Comparison of ENCODE assay signal across 12 cellular contexts in genomic region chrX:68995780-68996551, GRCh38.
DNase-seq lines count a peak whose midpoint lies in the region; ATAC-seq and TF ChIP-seq lines count a peak whose summit lies in the region.
"Had no signal": no experiment of that assay in that cellular context is flagged by ENCODE, and none has a peak within 500 bp of the region (broad histone marks: within the 10 kb centered on the region; RNA-seq: fewer than 3 reads in every experiment).

No MANE protein-coding gene starts in this region.

- no peak overlapping the region for H4K5ac ChIP-seq in mesendoderm (ENCODE audit: low read length)

- H3K4me1 ChIP-seq in RWPE2 (ENCODE audit: insufficient read depth, poor library complexity, severe bottlenecking) (peaks cover 28% of the 10 kb centered on the region), mesendoderm (ENCODE audit: control insufficient read depth, low read depth, low read length) (no peaks in the 10 kb centered on the region), thoracic aorta (ENCODE audit: control insufficient read depth in 1 of 2, low read depth in 2 of 2) (peaks cover 6 to 15% of the 10 kb centered on the region in 2 donors)

- TF ChIP-seq CTCF in RWPE2 (IDR thresholded peaks at IDR 0.05; ENCODE audit: poor library complexity, severe bottlenecking) (no peak), fibroblast of the aortic adventitia (IDR thresholded peaks at IDR 0.05; ENCODE audit: insufficient read depth, low read length) (no peak), thoracic aorta (IDR thresholded peaks at IDR 0.05) (no peak)

- H3K9me3 ChIP-seq in RWPE2 (ENCODE audit: severe bottlenecking) (no peaks in the 10 kb centered on the region), thoracic aorta (no peaks in the 10 kb centered on the region)

- H3K79me2 ChIP-seq in mesendoderm (ENCODE audit: control insufficient read depth, insufficient read depth, low read length): no peaks in the 10 kb centered on the region

- no peaks in the 10 kb centered on the region for H3K27me3 ChIP-seq in RWPE2 (ENCODE audit: insufficient read depth, poor library complexity, severe bottlenecking)
- no peaks in the 10 kb centered on the region for H3K27me3 ChIP-seq in mesendoderm (ENCODE audit: insufficient read depth, low read length, poor library complexity)
- H3K27me3 ChIP-seq in thoracic aorta (replicated peaks; ENCODE audit: insufficient read depth): no peaks in the 10 kb centered on the region

- no peak overlapping the region for H2BK120ac ChIP-seq in mesendoderm (ENCODE audit: low read depth, low read length)

- H4K8ac ChIP-seq in mesendoderm (ENCODE audit: low read depth, low read length): no peak overlapping the region

- H3K4ac ChIP-seq in mesendoderm (ENCODE audit: low read depth, low read length): no peak overlapping the region

- no peak for DNase-seq in RWPE2 (ENCODE audit: low spot score)
- peak; percentile 93 for DNase-seq in fibroblast of the aortic adventitia (ENCODE audit: low read depth)
- DNase-seq in mesendoderm: no peak
- no peak for DNase-seq in thoracic aorta (ENCODE audit: low spot score)
- DNase-seq in SIG-M5 (lab: John Stamatoyannopoulos, UW): no peak
- no peak for DNase-seq in NCI-H510A (lab: John Stamatoyannopoulos, UW)
- no peak for DNase-seq in NCI-H146 (lab: John Stamatoyannopoulos, UW)
- DNase-seq in inferior parietal cortex (ENCODE audit: extremely low spot score): no peak
- DNase-seq: activated CD4-positive, alpha-beta T cell treated with anti-CD3 and anti-CD28 coated beads for 48 hours; DND-41; NCI-H2081 treated with DMSO at 0.1 percent for 48 hours; RPMI8226 had no signal

- H3K4me2 ChIP-seq in mesendoderm (ENCODE audit: low read length): no peak overlapping the region

- no peak overlapping the region for H3K23ac ChIP-seq in mesendoderm (ENCODE audit: low read length)

- H2BK5ac ChIP-seq in mesendoderm (ENCODE audit: low read length): no peak overlapping the region

- no peak overlapping the region for H2AK5ac ChIP-seq in mesendoderm (ENCODE audit: low read length)

- no peaks in the 10 kb centered on the region for H3K36me3 ChIP-seq in RWPE2 (ENCODE audit: low read depth)
- H3K36me3 ChIP-seq in mesendoderm (ENCODE audit: control insufficient read depth, insufficient read depth, low read length): no peaks in the 10 kb centered on the region
- H3K36me3 ChIP-seq in thoracic aorta: no peaks in the 10 kb centered on the region

- no CpG with 5 or more reads among the region's 21 CpGs for WGBS in mesendoderm (ENCODE audit: extremely low coverage, insufficient coverage, low lambda C conversion rate)

- H3K18ac ChIP-seq in mesendoderm (ENCODE audit: low read length): no peak overlapping the region

- H3K9ac ChIP-seq in mesendoderm (ENCODE audit: low read length): no peak overlapping the region

- H3K4me3 ChIP-seq in RWPE2 (ENCODE audit: severe bottlenecking): no peak overlapping the region
- H3K4me3 ChIP-seq in fibroblast of the aortic adventitia (ENCODE audit: low read depth, low read length): no peak overlapping the region
- no peak overlapping the region for H3K4me3 ChIP-seq in mesendoderm (ENCODE audit: low read length)
- H3K4me3 ChIP-seq in thoracic aorta: peak overlapping the region; percentile 33

- peak; percentile 35 for ATAC-seq in RWPE2 (ENCODE audit: low read depth)
- ATAC-seq in thoracic aorta (ENCODE audit: insufficient number of reproducible peaks, low FRiP score, low read depth): no peak

- H2BK15ac ChIP-seq in mesendoderm (replicated peaks; ENCODE audit: low read depth): no peak overlapping the region

- no peaks in the 10 kb centered on the region for H3K79me1 ChIP-seq in mesendoderm (ENCODE audit: low read length)

- peak overlapping the region; percentile 47 for H3K27ac ChIP-seq in RWPE2 (ENCODE audit: poor library complexity, severe bottlenecking)
- H3K27ac ChIP-seq in mesendoderm (ENCODE audit: low read depth, low read length): no peak overlapping the region
- no peak overlapping the region for H3K27ac ChIP-seq in thoracic aorta

- peak overlapping the region; percentile 15 for H3K56ac ChIP-seq in mesendoderm (ENCODE audit: low read length)
